ENCODE assay signal across 25 cellular contexts in the genomic region with DNA sequence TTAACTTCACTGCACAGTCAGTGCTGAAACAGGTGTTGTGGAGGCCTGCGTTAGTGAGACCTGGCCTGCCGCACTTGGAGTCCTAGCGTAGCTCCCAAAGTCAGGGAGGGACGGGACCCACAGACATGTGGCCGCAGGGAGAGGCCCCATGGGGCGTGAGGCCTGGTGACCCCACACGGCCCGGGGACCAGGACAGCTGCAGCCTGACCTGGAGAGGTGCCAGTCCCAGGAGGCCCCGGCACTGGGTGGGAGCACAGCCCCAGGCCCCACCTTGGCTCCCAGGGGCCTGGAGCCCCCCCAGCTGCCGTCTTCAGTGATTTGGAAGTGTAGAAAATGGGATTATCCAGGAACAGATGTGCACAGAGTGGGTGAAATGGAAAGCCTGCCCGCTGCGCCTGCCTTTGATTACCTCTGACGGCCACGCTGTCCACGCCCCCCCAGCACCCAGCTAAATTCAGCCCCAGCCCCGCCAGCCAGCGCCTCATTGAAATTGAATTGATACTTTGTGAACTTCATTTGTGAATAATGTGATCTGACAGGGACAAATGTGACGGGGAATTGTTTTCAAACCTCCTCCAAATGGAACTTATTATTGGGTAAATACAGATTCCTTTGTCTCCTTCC.
DNase-seq lines count a peak whose midpoint lies in the region; ATAC-seq, FAIRE-seq and TF ChIP-seq lines count a peak whose summit lies in the region.
"Had no signal": no experiment of that assay in that cellular context is flagged by ENCODE, and none has a peak within 500 bp of the region (broad histone marks: within the 10 kb centered on the region; RNA-seq: fewer than 3 reads in every experiment).

No MANE protein-coding gene starts in this region.

- DNase-seq in NCI-H524 treated with DMSO at 0.1 percent for 48 hours (lab: John Stamatoyannopoulos, UW) = peak; percentile 45
- DNase-seq in SJCRH30 = peak; percentile 94 to 95
- DNase-seq in kidney = peak; percentile 50
- DNase-seq in neural progenitor cell (ENCODE audit: low spot score) = no peak
- DNase-seq in activated naive CD8-positive, alpha-beta T cell treated with anti-CD3 and anti-CD28 coated beads, Interleukin-2, amount 50 U/mL, for 24 hours = no peak
- DNase-seq in SK-N-SH = no peak
- DNase-seq in A673 (ENCODE audit: low spot score) = no peak
- DNase-seq: CD4-positive, alpha-beta T cell; COR-L47; DMS79; H7; HFFc6; MM.1S; NCI-H1048; NCI-H1436 treated with DMSO at 0.1 percent for 48 hours; NCI-H1930; NCI-H510A; NCI-H774; PC-3; SHP77 treated with DMSO at 0.1 percent for 48 hours had no signal

- H3K4me2 ChIP-seq in neural progenitor cell = no peak overlapping the region
- no peak overlapping the region for H3K4me2 ChIP-seq in SK-N-SH
- H3K4me2 ChIP-seq: BLaER1 had no signal

- peaks cover 12% of the 10 kb centered on the region for H3K27me3 Mint-ChIP-seq in neural progenitor cell (ENCODE audit: insufficient read depth, low read depth)
- no peaks in the 10 kb centered on the region for H3K27me3 Mint-ChIP-seq in activated naive CD8-positive, alpha-beta T cell treated with anti-CD3 and anti-CD28 coated beads, Interleukin-2, amount 50 U/mL, for 24 hours
- H3K27me3 Mint-ChIP-seq: CD4-positive, alpha-beta T cell had no signal

- CTCF ChIA-PET in SK-N-SH (lab: Yijun Ruan, JAX) = interaction anchor here (0.7 to 1.1 kb wide), 2 partner anchors 26 to 28 kb away, joined by 3 read pairs; no protein-coding TSS in a partner anchor
- CTCF ChIA-PET in A673 (lab: Charles Lee) = no interaction called here

- intact Hi-C loops in kidney (cut with DNase I) = no loop called here
- intact Hi-C loops in A673 (cut with micrococcal nuclease; ENCODE audit: unreplicated experiment) = no loop called here

- POLR2A ChIA-PET in SK-N-SH (lab: Yijun Ruan, JAX) = no interaction called here
- POLR2A ChIA-PET in A673 (lab: Charles Lee; ENCODE audit: low non-redundant PET) = no interaction called here

- H3K27ac ChIP-seq in SJCRH30 (peak overlapping the region; percentile 81), kidney (ENCODE audit: low read depth in 2 of 2, low read length in 2 of 2) (no peak overlapping the region), neural progenitor cell (no peak overlapping the region), SK-N-SH (ENCODE audit: low read depth in 2 of 2, low read length in 1 of 2) (no peak overlapping the region), A673 (ENCODE audit: low read depth, low read length, poor library complexity, severe bottlenecking) (no peak overlapping the region)
- H3K27ac ChIP-seq: BLaER1, HL-60 had no signal

- H3K9me3 Mint-ChIP-seq in neural progenitor cell = no peaks in the 10 kb centered on the region
- no peaks in the 10 kb centered on the region for H3K9me3 Mint-ChIP-seq in activated naive CD8-positive, alpha-beta T cell treated with anti-CD3 and anti-CD28 coated beads, Interleukin-2, amount 50 U/mL, for 24 hours
- H3K9me3 Mint-ChIP-seq: CD4-positive, alpha-beta T cell; HFFc6 had no signal

- BruUV-seq in A673 (replicated peaks; lab: Mats Ljungman, UMichigan) = no TSS peak

- H3K4me3 ChIP-seq in SJCRH30 (peak overlapping the region; percentile 5), kidney (ENCODE audit: low read length in 2 of 2) (no peak overlapping the region), neural progenitor cell (no peak overlapping the region), SK-N-SH (ENCODE audit: low read depth in 2 of 2, low read length in 1 of 2) (no peak overlapping the region), A673 (ENCODE audit: low read depth, low read length, poor library complexity, severe bottlenecking) (no peak overlapping the region)
- H3K4me3 ChIP-seq: BLaER1, K562 had no signal

- H2AFZ ChIP-seq in neural progenitor cell (replicated peaks) (no peak overlapping the region), SK-N-SH (ENCODE audit: low read depth) (no peak overlapping the region)

- peak overlapping the region; percentile 50 for H3K4me3 Mint-ChIP-seq in neural progenitor cell
- H3K4me3 Mint-ChIP-seq in activated naive CD8-positive, alpha-beta T cell treated with anti-CD3 and anti-CD28 coated beads, Interleukin-2, amount 50 U/mL, for 24 hours = no peak overlapping the region
- H3K4me3 Mint-ChIP-seq: CD4-positive, alpha-beta T cell; HFFc6 had no signal

- no peak for FAIRE-seq in kidney (lab: Jason Lieb, UNC)
- FAIRE-seq: HepG2 had no signal

- H3K4me1 ChIP-seq in SJCRH30 (peaks cover 36% of the 10 kb centered on the region), kidney (ENCODE audit: control insufficient read depth in 1 of 2, insufficient read depth in 1 of 2, low read depth in 1 of 2, low read length in 2 of 2) (no peaks in the 10 kb centered on the region), neural progenitor cell (peaks cover 14% of the 10 kb centered on the region), SK-N-SH (ENCODE audit: control insufficient read depth in 1 of 2, insufficient read depth in 2 of 2, low read depth in 1 of 2, low read length in 1 of 2) (no peaks in the 10 kb centered on the region), A673 (ENCODE audit: insufficient read depth, low read length, poor library complexity, severe bottlenecking) (peaks cover 4% of the 10 kb centered on the region)

- no peaks in the 10 kb centered on the region for H3K36me3 Mint-ChIP-seq in neural progenitor cell
- H3K36me3 Mint-ChIP-seq in activated naive CD8-positive, alpha-beta T cell treated with anti-CD3 and anti-CD28 coated beads, Interleukin-2, amount 50 U/mL, for 24 hours (ENCODE audit: low read depth) = no peaks in the 10 kb centered on the region

- H3K27me3 ChIP-seq in SJCRH30 = no peaks in the 10 kb centered on the region
- no peaks in the 10 kb centered on the region for H3K27me3 ChIP-seq in neural progenitor cell
- H3K27me3 ChIP-seq in SK-N-SH (ENCODE audit: insufficient read depth) = peaks cover 12% of the 10 kb centered on the region
- H3K27me3 ChIP-seq in A673 (replicated peaks; ENCODE audit: insufficient read depth, low read depth, low read length, poor library complexity) = no peaks in the 10 kb centered on the region
- H3K27me3 ChIP-seq: BLaER1 had no signal

- no peaks in the 10 kb centered on the region for H4K20me1 ChIP-seq in neural progenitor cell (ENCODE audit: low read depth)
- no peaks in the 10 kb centered on the region for H4K20me1 ChIP-seq in SK-N-SH (ENCODE audit: insufficient read depth)
- H4K20me1 ChIP-seq: BLaER1 had no signal

- no peak for TF ChIP-seq RAD21 in SK-N-SH (IDR thresholded peaks at IDR 0.05; ENCODE audit: low read length)

- H3F3A ChIP-seq in neural progenitor cell (ENCODE audit: low read depth) (no peaks in the 10 kb centered on the region), SK-N-SH (replicated peaks; ENCODE audit: insufficient read depth) (no peaks in the 10 kb centered on the region)

- peaks cover 35% of the 10 kb centered on the region for H3K4me1 Mint-ChIP-seq in neural progenitor cell
- H3K4me1 Mint-ChIP-seq in activated naive CD8-positive, alpha-beta T cell treated with anti-CD3 and anti-CD28 coated beads, Interleukin-2, amount 50 U/mL, for 24 hours = peaks cover under 1% of the 10 kb centered on the region

- peak overlapping the region; percentile 76 for H3K27ac Mint-ChIP-seq in neural progenitor cell
- no peak overlapping the region for H3K27ac Mint-ChIP-seq in activated naive CD8-positive, alpha-beta T cell treated with anti-CD3 and anti-CD28 coated beads, Interleukin-2, amount 50 U/mL, for 24 hours
- H3K27ac Mint-ChIP-seq: CD4-positive, alpha-beta T cell; HFFc6 had no signal

- H3K79me2 ChIP-seq in neural progenitor cell (ENCODE audit: low read depth) (no peaks in the 10 kb centered on the region), SK-N-SH (ENCODE audit: insufficient read depth) (no peaks in the 10 kb centered on the region)

- no peak overlapping the region for H3K9ac ChIP-seq in kidney (ENCODE audit: low read length in 2 of 2)
- no peak overlapping the region for H3K9ac ChIP-seq in neural progenitor cell
- no peak overlapping the region for H3K9ac ChIP-seq in SK-N-SH
- H3K9ac ChIP-seq: BLaER1 had no signal

- TF ChIP-seq CTCF in kidney (IDR thresholded peaks at IDR 0.05; ENCODE audit: borderline replicate concordance, extremely low read depth, insufficient read depth) = no peak
- TF ChIP-seq CTCF in neural progenitor cell (IDR thresholded peaks at IDR 0.05) = no peak
- no peak for TF ChIP-seq CTCF in SK-N-SH (IDR thresholded peaks at IDR 0.05)
- no peak for TF ChIP-seq CTCF in A673 (conservative IDR thresholded peaks at IDR 0.05; ENCODE audit: low read depth, low read length)

- H3K9me3 ChIP-seq in SJCRH30 (replicated peaks) (no peaks in the 10 kb centered on the region), kidney (ENCODE audit: control insufficient read depth in 1 of 2, low read length in 2 of 2) (no peaks in the 10 kb centered on the region), neural progenitor cell (ENCODE audit: low read depth) (no peaks in the 10 kb centered on the region), SK-N-SH (no peaks in the 10 kb centered on the region), A673 (ENCODE audit: low read depth, low read length, poor library complexity, severe bottlenecking) (no peaks in the 10 kb centered on the region)
- H3K9me3 ChIP-seq: BLaER1 had no signal

- no peaks in the 10 kb centered on the region for H3K9me2 ChIP-seq in SK-N-SH

- no peaks in the 10 kb centered on the region for H3K36me3 ChIP-seq in SJCRH30
- H3K36me3 ChIP-seq in kidney (ENCODE audit: control insufficient read depth in 1 of 2, insufficient read depth in 2 of 2, low read length in 2 of 2) = no peaks in the 10 kb centered on the region
- no peaks in the 10 kb centered on the region for H3K36me3 ChIP-seq in neural progenitor cell
- no peaks in the 10 kb centered on the region for H3K36me3 ChIP-seq in SK-N-SH (replicated peaks in 1 of 2; ENCODE audit: control insufficient read depth in 1 of 2, insufficient read depth in 2 of 2, low read length in 1 of 2)
- H3K36me3 ChIP-seq in A673 (ENCODE audit: insufficient read depth, low read length, poor library complexity, severe bottlenecking) = no peaks in the 10 kb centered on the region
- H3K36me3 ChIP-seq: BLaER1 had no signal

- ATAC-seq in activated naive CD8-positive, alpha-beta T cell treated with anti-CD3 and anti-CD28 coated beads, Interleukin-2, amount 50 U/mL, for 24 hours = no peak
- ATAC-seq: HepG2, K562, PC-3, SK-N-SH treated with all-trans-retinoic acid at 6 μM for 48 hours had no signal

- no peak for TF ChIP-seq EP300 in SK-N-SH (IDR thresholded peaks at IDR 0.05; ENCODE audit: borderline replicate concordance in 1 of 2, low read depth in 1 of 2, low read length in 1 of 2)

- 57% methylated on average over 14 of the region's 18 CpGs for WGBS in SK-N-SH (ENCODE audit: low lambda C conversion rate)

TF ChIP-seq in SK-N-SH, 30 proteins besides CTCF, POLR2A, EP300 and RAD21 (continues in another document):
- TF ChIP-seq, protein P1, sequence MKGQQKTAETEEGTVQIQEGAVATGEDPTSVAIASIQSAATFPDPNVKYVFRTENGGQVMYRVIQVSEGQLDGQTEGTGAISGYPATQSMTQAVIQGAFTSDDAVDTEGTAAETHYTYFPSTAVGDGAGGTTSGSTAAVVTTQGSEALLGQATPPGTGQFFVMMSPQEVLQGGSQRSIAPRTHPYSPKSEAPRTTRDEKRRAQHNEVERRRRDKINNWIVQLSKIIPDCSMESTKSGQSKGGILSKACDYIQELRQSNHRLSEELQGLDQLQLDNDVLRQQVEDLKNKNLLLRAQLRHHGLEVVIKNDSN (IDR thresholded peaks at IDR 0.05; ENCODE audit: borderline replicate concordance, low read depth) = no peak
- TF ChIP-seq FOSL2 (IDR thresholded peaks at IDR 0.05; ENCODE audit: borderline replicate concordance, low read depth) (no peak), FOXJ3 (CRISPR knock-in tag; IDR thresholded peaks at IDR 0.05) (no peak)

Comparison
In these comparisons a context has a peak if more than half of its experiments do, and no peak if none do; other contexts are left out.
1. DNase-seq: peak in NCI-H524 treated with DMSO at 0.1 percent for 48 hours (single experiment), SJCRH30 (2 of 2) and kidney (single experiment); none in neural progenitor cell (single experiment), activated naive CD8-positive, alpha-beta T cell treated with anti-CD3 and anti-CD28 coated beads, Interleukin-2, amount 50 U/mL, for 24 hours (single experiment), SK-N-SH (single experiment) and A673 (single experiment).